8 cellular contexts compared by ENCODE assay signal in the genomic region with DNA sequence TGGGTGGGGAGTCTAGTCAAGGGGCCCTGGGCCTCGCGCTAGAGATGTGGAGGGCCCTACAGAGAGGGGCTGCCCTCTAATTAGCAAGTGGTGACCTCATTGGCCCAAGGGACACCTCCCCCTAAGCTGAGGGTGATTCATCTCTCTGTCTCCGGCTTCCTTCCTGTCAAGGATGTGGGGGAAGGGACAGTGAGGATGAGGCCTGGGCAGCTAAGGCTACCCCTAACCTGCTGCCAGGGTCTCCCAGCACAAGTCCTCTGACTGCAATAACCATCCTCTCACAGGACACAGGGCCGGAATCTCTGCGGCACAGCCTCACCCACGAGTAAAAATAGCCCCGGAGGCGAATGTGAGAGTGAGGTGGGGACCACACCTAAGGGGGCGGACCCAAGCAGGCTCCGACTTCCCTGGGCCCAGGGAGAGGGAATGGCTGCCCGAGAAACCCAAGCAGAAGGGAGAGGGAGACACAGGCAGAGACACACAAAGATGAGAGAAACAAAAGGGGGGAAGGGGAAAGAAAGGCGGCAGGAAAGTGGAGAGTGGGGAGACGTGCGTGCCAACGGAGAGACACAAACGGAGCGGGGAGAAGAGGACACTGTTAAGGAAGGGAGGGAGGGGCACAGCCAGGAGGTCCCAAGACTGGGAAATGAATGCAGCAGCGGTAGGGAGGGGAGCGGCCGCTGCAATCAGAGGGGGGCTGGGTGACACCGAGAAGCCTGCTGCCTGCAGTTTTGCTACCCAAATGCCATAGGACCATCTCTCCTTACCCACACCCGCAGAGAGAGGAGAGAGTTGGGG. TPM values are rescaled to one million over a fixed set of nuclear protein-coding genes. Genes with fewer than 3 reads are reported as not detected.
DNase-seq lines count a peak whose midpoint lies in the region; ATAC-seq, FAIRE-seq and TF ChIP-seq lines count a peak whose summit lies in the region.

No MANE protein-coding gene starts in this region.

- dilution Hi-C loops in endothelial cell of umbilical vein (cut with MboI; ENCODE audit: extremely low pct_ligation_motif_present, low sequenced_read_pairs): no loop called here

- CTCF ChIA-PET in activated CD4-positive, alpha-beta memory T cell treated with anti-CD3 and anti-CD28 coated beads, Interleukin-2, amount 10 ng/mL, durations not matched to agents 7 days and 5 days (lab: Charles Lee): interaction anchor here (1.2 to 6.9 kb wide), 5 partner anchors 35 to 96 kb away, joined by 3 to 61 read pairs (median 4); a partner anchor contains a TSS
- CTCF ChIA-PET in endothelial cell of umbilical vein (lab: Charles Lee): interaction anchor here (1.5 to 6.0 kb wide), 3 partner anchors 10 to 95 kb away, joined by 3 to 55 read pairs (median 8); no protein-coding TSS in a partner anchor

- peaks cover 60% of the 10 kb centered on the region for H3K36me3 Mint-ChIP-seq in activated CD4-positive, alpha-beta memory T cell treated with anti-CD3 and anti-CD28 coated beads, Interleukin-2, amount 10 ng/mL, durations not matched to agents 7 days and 5 days (ENCODE audit: low read depth)

- peak overlapping the region; percentile 95 for H3K27ac Mint-ChIP-seq in activated CD4-positive, alpha-beta memory T cell treated with anti-CD3 and anti-CD28 coated beads, Interleukin-2, amount 10 ng/mL, durations not matched to agents 7 days and 5 days

- TF ChIP-seq POLR2A in endothelial cell of umbilical vein (IDR thresholded peaks at IDR 0.05; ENCODE audit: low read depth, low read length): peak; percentile 84

- H3K4me1 Mint-ChIP-seq in activated CD4-positive, alpha-beta memory T cell treated with anti-CD3 and anti-CD28 coated beads, Interleukin-2, amount 10 ng/mL, durations not matched to agents 7 days and 5 days: peaks cover 70% of the 10 kb centered on the region

- H3K9me3 ChIP-seq in endothelial cell of umbilical vein (replicated peaks; ENCODE audit: control insufficient read depth, insufficient read depth, low read length) (no peaks in the 10 kb centered on the region), muscle layer of duodenum (ENCODE audit: control insufficient read depth in 1 of 2, low read length in 2 of 2) (no peaks in the 10 kb centered on the region), tibial artery (no peaks in the 10 kb centered on the region)

- BruUV-seq in endothelial cell of umbilical vein (replicated peaks; lab: Mats Ljungman, UMichigan): TSS peak; percentile 6

- H3K27ac ChIP-seq in endothelial cell of umbilical vein (ENCODE audit: insufficient read depth, low read depth, low read length) (peak overlapping the region; percentile 94), muscle layer of duodenum (ENCODE audit: low read length) (peak overlapping the region; percentile 100), tibial artery (peak overlapping the region; percentile 86 to 96)

- H3K9me3 Mint-ChIP-seq in activated CD4-positive, alpha-beta memory T cell treated with anti-CD3 and anti-CD28 coated beads, Interleukin-2, amount 10 ng/mL, durations not matched to agents 7 days and 5 days: no peaks in the 10 kb centered on the region

- H3K36me3 ChIP-seq in endothelial cell of umbilical vein (ENCODE audit: control insufficient read depth in 2 of 2, extremely low read depth in 1 of 2, insufficient read depth in 2 of 2, low read length in 2 of 2): peaks cover 16 to 23% of the 10 kb centered on the region in 2 experiments
- peaks cover 35 to 47% of the 10 kb centered on the region in 2 donors for H3K36me3 ChIP-seq in muscle layer of duodenum (ENCODE audit: control insufficient read depth in 1 of 2, insufficient read depth in 2 of 2, low read length in 2 of 2)
- H3K36me3 ChIP-seq in tibial artery: peaks cover 37 to 38% (median 38%) of the 10 kb centered on the region in 3 donors

- peak; percentile 92 for FAIRE-seq in endothelial cell of umbilical vein (lab: Jason Lieb, UNC)

- H3K4me2 ChIP-seq in endothelial cell of umbilical vein (ENCODE audit: insufficient read depth, low read length): peak overlapping the region; percentile 93

- H3K4me1 ChIP-seq in endothelial cell of umbilical vein (ENCODE audit: control insufficient read depth, extremely low read depth, insufficient read depth, low read length) (peaks cover 42% of the 10 kb centered on the region), muscle layer of duodenum (ENCODE audit: control insufficient read depth in 1 of 2, insufficient read depth in 2 of 2, low read length in 2 of 2) (peaks cover 4 to 41% of the 10 kb centered on the region in 2 donors), tibial artery (peaks cover 0 to 49% (median 28%) of the 10 kb centered on the region in 4 donors)

- no peaks in the 10 kb centered on the region for H3K27me3 Mint-ChIP-seq in activated CD4-positive, alpha-beta memory T cell treated with anti-CD3 and anti-CD28 coated beads, Interleukin-2, amount 10 ng/mL, durations not matched to agents 7 days and 5 days

- peak overlapping the region; percentile 96 for H3K9ac ChIP-seq in endothelial cell of umbilical vein (replicated peaks; ENCODE audit: extremely low read depth, insufficient read depth, low read length)

- peaks cover 40% of the 10 kb centered on the region for H3K79me2 ChIP-seq in endothelial cell of umbilical vein (ENCODE audit: control insufficient read depth, insufficient read depth, low read length)

- no peak for ATAC-seq in HG03469 (IDR thresholded peaks at IDR 0.05; ENCODE audit: unreplicated experiment)

- H3K4me3 Mint-ChIP-seq in activated CD4-positive, alpha-beta memory T cell treated with anti-CD3 and anti-CD28 coated beads, Interleukin-2, amount 10 ng/mL, durations not matched to agents 7 days and 5 days: peak overlapping the region; percentile 99

- intact Hi-C loops in endothelial cell of umbilical vein (cut with micrococcal nuclease) (loop anchor here (1.0 to 10.0 kb wide), 2 partner anchors 92 to 190 kb away; a partner anchor contains a TSS), tibial artery (cut with DNase I; ENCODE audit: low total_unique reads) (loop anchor here (5.0 kb wide), 1 partner anchor 33 kb away; a partner anchor contains a TSS)

- DNase-seq in activated gamma-delta T cell treated with Interleukin-2 at 50 U/mL for 16 hours (peak; percentile 58), activated gamma-delta T cell (lab: John Stamatoyannopoulos, UW) (no peak), NCI-H2227 treated with DMSO at 0.1 percent for 48 hours (lab: John Stamatoyannopoulos, UW) (peak; percentile 23), endothelial cell of umbilical vein (ENCODE audit: low read depth, low spot score) (peak; percentile 71), tibial artery (peak; percentile 53 to 78)
- DNase-seq in activated CD4-positive, alpha-beta memory T cell treated with anti-CD3 and anti-CD28 coated beads, Interleukin-2, amount 10 ng/mL, durations not matched to agents 7 days and 5 days: peak; percentile 74

- peak overlapping the region; percentile 86 to 98 (median 96) for H3K4me3 ChIP-seq in endothelial cell of umbilical vein (replicated peaks in 1 of 3; ENCODE audit: insufficient read depth in 1 of 3, low read depth in 1 of 3, low read length in 3 of 3)
- H3K4me3 ChIP-seq in muscle layer of duodenum (ENCODE audit: low read depth in 1 of 2, low read length in 2 of 2): peak overlapping the region; percentile 92 to 100
- peak overlapping the region; percentile 64 to 87 for H3K4me3 ChIP-seq in tibial artery

- POLR2A ChIA-PET in activated CD4-positive, alpha-beta memory T cell treated with anti-CD3 and anti-CD28 coated beads, Interleukin-2, amount 10 ng/mL, durations not matched to agents 7 days and 5 days (lab: Charles Lee): interaction anchor here (0.8 to 10.6 kb wide), 21 partner anchors 9 to 237 kb away, joined by 3 to 130 read pairs (median 54); a partner anchor contains a TSS
- POLR2A ChIA-PET in endothelial cell of umbilical vein (lab: Charles Lee): interaction anchor here (0.6 to 1.5 kb wide), 3 partner anchors 37 to 95 kb away, joined by 4 to 6 read pairs (median 4); a partner anchor contains a TSS

- no peak for TF ChIP-seq CTCF in endothelial cell of umbilical vein (IDR thresholded peaks at IDR 0.05; ENCODE audit: extremely low read depth in 1 of 2, insufficient read depth in 1 of 2, low read depth in 1 of 2, low read length in 2 of 2)
- TF ChIP-seq CTCF in tibial artery (IDR thresholded peaks at IDR 0.05): no peak

- H3K27me3 ChIP-seq in endothelial cell of umbilical vein (ENCODE audit: control insufficient read depth in 2 of 2, insufficient read depth in 2 of 2, low read length in 2 of 2): no peaks in the 10 kb centered on the region
- H3K27me3 ChIP-seq in muscle layer of duodenum (ENCODE audit: low read depth, low read length): no peaks in the 10 kb centered on the region
- no peaks in the 10 kb centered on the region for H3K27me3 ChIP-seq in tibial artery

- H4K20me1 ChIP-seq in endothelial cell of umbilical vein (replicated peaks; ENCODE audit: control insufficient read depth, extremely low read depth, insufficient read depth, low read length): no peaks in the 10 kb centered on the region

- H2AFZ ChIP-seq in endothelial cell of umbilical vein (ENCODE audit: low read depth, low read length): no peak overlapping the region

- no peaks in the 10 kb centered on the region for H3K9me1 ChIP-seq in endothelial cell of umbilical vein (replicated peaks; ENCODE audit: control insufficient read depth, extremely low read depth, insufficient read depth, low read length)

RNA-seq across cellular contexts. Expression of a gene that starts 1.4 kb away (rescaled TPM):
- 100 to 1,000 TPM; 640 to 644 TPM for total RNA-seq in activated CD4-positive, alpha-beta memory T cell treated with anti-CD3 and anti-CD28 coated beads, Interleukin-2, amount 10 ng/mL, durations not matched to agents 7 days and 5 days
- 535 and 543 TPM in 2 replicates for total RNA-seq in endothelial cell of umbilical vein
- polyA plus RNA-seq in endothelial cell of umbilical vein: 569 and 578 TPM in 2 replicates
- polyA plus RNA-seq in endothelial cell of umbilical vein (2011; cell fraction: cytosol; rRNA removed): 774 and 904 TPM in 2 replicates
- polyA plus RNA-seq in endothelial cell of umbilical vein (2011; cell fraction: nucleus; rRNA removed): 288 and 289 TPM in 2 replicates
- 434 and 609 TPM in 2 replicates for polyA plus RNA-seq in endothelial cell of umbilical vein (2012)
- 395 and 455 TPM in 2 replicates for polyA minus RNA-seq in endothelial cell of umbilical vein
- polyA minus RNA-seq in endothelial cell of umbilical vein (2011; cell fraction: cytosol; rRNA and poly(A)+ RNA removed): 180 TPM
- 60.9 and 61.1 TPM in 2 replicates for polyA minus RNA-seq in endothelial cell of umbilical vein (2011; cell fraction: nucleus; rRNA and poly(A)+ RNA removed)

RNA-seq across cellular contexts. Expression of a gene that starts 4.9 kb away (rescaled TPM):
- total RNA-seq in activated CD4-positive, alpha-beta memory T cell treated with anti-CD3 and anti-CD28 coated beads, Interleukin-2, amount 10 ng/mL, durations not matched to agents 7 days and 5 days: 10 to 100 TPM; 60.1 to 63.2 TPM
- 43.2 and 43.8 TPM in 2 replicates for total RNA-seq in endothelial cell of umbilical vein
- 24.5 and 27.1 TPM in 2 replicates for polyA plus RNA-seq in endothelial cell of umbilical vein
- polyA plus RNA-seq in endothelial cell of umbilical vein (2011; cell fraction: cytosol; rRNA removed): 10.8 and 11.3 TPM in 2 replicates
- 188 and 214 TPM in 2 replicates for polyA plus RNA-seq in endothelial cell of umbilical vein (2011; cell fraction: nucleus; rRNA removed)
- 7.4 TPM in 2 replicates for polyA plus RNA-seq in endothelial cell of umbilical vein (2012)
- 42.2 and 53.3 TPM in 2 replicates for polyA minus RNA-seq in endothelial cell of umbilical vein
- 13.4 TPM for polyA minus RNA-seq in endothelial cell of umbilical vein (2011; cell fraction: cytosol; rRNA and poly(A)+ RNA removed)
- 57.2 and 101 TPM in 2 replicates for polyA minus RNA-seq in endothelial cell of umbilical vein (2011; cell fraction: nucleus; rRNA and poly(A)+ RNA removed)

RNA-seq across cellular contexts. Expression of a gene that starts 5.8 kb away (rescaled TPM):
- 10 to 100 TPM; 22.1 to 23.9 TPM for total RNA-seq in activated CD4-positive, alpha-beta memory T cell treated with anti-CD3 and anti-CD28 coated beads, Interleukin-2, amount 10 ng/mL, durations not matched to agents 7 days and 5 days
- total RNA-seq in endothelial cell of umbilical vein: 109 and 116 TPM in 2 replicates
- polyA plus RNA-seq in endothelial cell of umbilical vein: 168 and 176 TPM in 2 replicates
- polyA plus RNA-seq in endothelial cell of umbilical vein (2011; cell fraction: cytosol; rRNA removed): 123 and 137 TPM in 2 replicates
- polyA plus RNA-seq in endothelial cell of umbilical vein (2011; cell fraction: nucleus; rRNA removed): 68.2 and 76.5 TPM in 2 replicates
- polyA plus RNA-seq in endothelial cell of umbilical vein (2012): 89.3 and 119 TPM in 2 replicates
- polyA minus RNA-seq in endothelial cell of umbilical vein: 49.6 and 63.3 TPM in 2 replicates
- polyA minus RNA-seq in endothelial cell of umbilical vein (2011; cell fraction: cytosol; rRNA and poly(A)+ RNA removed): 7.1 TPM
- polyA minus RNA-seq in endothelial cell of umbilical vein (2011; cell fraction: nucleus; rRNA and poly(A)+ RNA removed): 14.0 and 23.2 TPM in 2 replicates

RNA-seq across cellular contexts. Expression of a gene that starts 11.7 kb away (rescaled TPM):
- total RNA-seq in activated CD4-positive, alpha-beta memory T cell treated with anti-CD3 and anti-CD28 coated beads, Interleukin-2, amount 10 ng/mL, durations not matched to agents 7 days and 5 days: not detected
- not detected in 2 replicates for total RNA-seq in endothelial cell of umbilical vein
- not detected in 2 replicates for polyA plus RNA-seq in endothelial cell of umbilical vein
- not detected in 2 replicates for polyA plus RNA-seq in endothelial cell of umbilical vein (2011; cell fraction: cytosol; rRNA removed)
- not detected in 2 replicates for polyA plus RNA-seq in endothelial cell of umbilical vein (2011; cell fraction: nucleus; rRNA removed)
- polyA plus RNA-seq in endothelial cell of umbilical vein (2012): 0.08 and 0.21 TPM in 2 replicates
- not detected in 2 replicates for polyA minus RNA-seq in endothelial cell of umbilical vein
- polyA minus RNA-seq in endothelial cell of umbilical vein (2011; cell fraction: cytosol; rRNA and poly(A)+ RNA removed): not detected
- not detected in 2 replicates for polyA minus RNA-seq in endothelial cell of umbilical vein (2011; cell fraction: nucleus; rRNA and poly(A)+ RNA removed)

RNA-seq across cellular contexts. Expression of a gene that starts 13.4 kb away (rescaled TPM):
- not detected for total RNA-seq in activated CD4-positive, alpha-beta memory T cell treated with anti-CD3 and anti-CD28 coated beads, Interleukin-2, amount 10 ng/mL, durations not matched to agents 7 days and 5 days
- total RNA-seq in endothelial cell of umbilical vein: 0.35 TPM in 1 of 2 replicates, not detected in the other
- 0.33 and 0.41 TPM in 2 replicates for polyA plus RNA-seq in endothelial cell of umbilical vein
- 0.14 TPM in 1 of 2 replicates, not detected in the other for polyA plus RNA-seq in endothelial cell of umbilical vein (2011; cell fraction: cytosol; rRNA removed)
- 1.6 and 1.8 TPM in 2 replicates for polyA plus RNA-seq in endothelial cell of umbilical vein (2011; cell fraction: nucleus; rRNA removed)
- 0.19 TPM in 1 of 2 replicates, not detected in the other for polyA plus RNA-seq in endothelial cell of umbilical vein (2012)
- polyA minus RNA-seq in endothelial cell of umbilical vein: not detected in 2 replicates
- not detected for polyA minus RNA-seq in endothelial cell of umbilical vein (2011; cell fraction: cytosol; rRNA and poly(A)+ RNA removed)
- 0.67 TPM in 2 replicates for polyA minus RNA-seq in endothelial cell of umbilical vein (2011; cell fraction: nucleus; rRNA and poly(A)+ RNA removed)
